18 cellular contexts compared by ENCODE assay signal in genomic region chr18:62658028-62658427, GRCh38.
"Had no signal": no experiment of that assay in that cellular context is flagged by ENCODE, and none has a peak within 500 bp of the region (broad histone marks: within the 10 kb centered on the region; RNA-seq: fewer than 3 reads in every experiment).

No MANE protein-coding gene starts in this region.

- H3K27ac ChIP-seq: coronary artery, heart right ventricle, ovary, right atrium auricular region, stomach had no signal

- H3K36me3 ChIP-seq: heart right ventricle, ovary, right atrium auricular region, stomach had no signal

- H3K27me3 ChIP-seq: heart right ventricle, ovary, right atrium auricular region, stomach had no signal

- H3K9me3 ChIP-seq: heart right ventricle, ovary, right atrium auricular region, stomach had no signal

- DNase-seq: effector CD4-positive, alpha-beta T cell; heart right ventricle; hypothalamus; kidney glomerular epithelial cell; mesendoderm; naive B cell; ovary; small intestine; stimulated activated CD4-positive, alpha-beta T cell treated with anti-CD3 and anti-CD28 coated beads, Interleukin-12 subunit alpha, Interleukin-12 subunit beta, amount 100 ng/mL, for 4 hours; stimulated activated naive CD4-positive, alpha-beta T cell; stomach; substantia nigra; trophoblast cell had no signal

- FAIRE-seq: frontal cortex, islet of Langerhans, small intestine, urothelium cell line had no signal

- H3K4me3 ChIP-seq: coronary artery, heart right ventricle, ovary, right atrium auricular region, stomach had no signal

- H3K4me1 ChIP-seq: right atrium auricular region, stomach had no signal
